ENCODE assay signal across 8 cellular contexts in genomic region chr19:39411832-39412099, GRCh38. TPM values are rescaled to one million over a fixed set of nuclear protein-coding genes. Genes with fewer than 3 reads are reported as not detected.
DNase-seq lines count a peak whose midpoint lies in the region; ATAC-seq and TF ChIP-seq lines count a peak whose summit lies in the region.

No MANE protein-coding gene starts in this region.

- CTCF ChIA-PET in CD8-positive, alpha-beta memory T cell (lab: Charles Lee), result interaction anchor here (0.7 to 2.3 kb wide), 15 partner anchors 12 to 289 kb away, joined by 3 to 207 read pairs (median 6); partner anchors contain the start of genes EID2B, GMFG, MED29 and PAF1
- CTCF ChIA-PET in activated CD8-positive, alpha-beta memory T cell treated with anti-CD3 and anti-CD28 coated beads, Interleukin-2, amount 10 ng/mL, durations not matched to agents 7 days and 5 days (lab: Charles Lee), result interaction anchor here (0.7 to 2.3 kb wide), 22 partner anchors 10 to 301 kb away, joined by 3 to 152 read pairs (median 6); partner anchors contain the start of genes EID2B, GMFG, MED29 and PAF1

- H3K36me3 ChIP-seq in CD8-positive, alpha-beta memory T cell (ENCODE audit: insufficient read depth, low read length), result peaks cover 14% of the 10 kb centered on the region
- H3K36me3 ChIP-seq in endodermal cell (ENCODE audit: control insufficient read depth, insufficient read depth, low read length), result peaks cover 20% of the 10 kb centered on the region

- peaks cover 0 to 20% (median 10%) of the 10 kb centered on the region in 5 donors for H3K9me3 Mint-ChIP-seq in CD8-positive, alpha-beta memory T cell
- H3K9me3 Mint-ChIP-seq in activated CD8-positive, alpha-beta memory T cell treated with anti-CD3 and anti-CD28 coated beads, Interleukin-2, amount 10 ng/mL, durations not matched to agents 7 days and 5 days (ENCODE audit: low read depth), result no peaks in the 10 kb centered on the region
- H3K9me3 Mint-ChIP-seq in endodermal cell, result no peaks in the 10 kb centered on the region

- WGBS in endodermal cell (ENCODE audit: insufficient coverage in 1 of 2, insufficient read length in 1 of 2), 2 experiments, result 5% methylated on average over 7 of the region's 7 CpGs; no CpG with 5 or more reads in 1 of the 2 experiments

- H3K4me1 Mint-ChIP-seq in CD8-positive, alpha-beta memory T cell, result peaks cover 39 to 50% (median 46%) of the 10 kb centered on the region in 3 donors
- peaks cover 41% of the 10 kb centered on the region for H3K4me1 Mint-ChIP-seq in activated CD8-positive, alpha-beta memory T cell treated with anti-CD3 and anti-CD28 coated beads, Interleukin-2, amount 10 ng/mL, durations not matched to agents 7 days and 5 days
- peaks cover 37% of the 10 kb centered on the region for H3K4me1 Mint-ChIP-seq in endodermal cell

- POLR2A ChIA-PET in CD8-positive, alpha-beta memory T cell (lab: Charles Lee), result interaction anchor here (0.6 to 2.3 kb wide), 9 partner anchors 8 to 121 kb away, joined by 3 to 48 read pairs (median 7); partner anchors contain the start of genes EID2B, GMFG, MED29 and PAF1

- H3K36me3 Mint-ChIP-seq in CD8-positive, alpha-beta memory T cell, result peaks cover 13 to 57% (median 15%) of the 10 kb centered on the region in 3 donors
- H3K36me3 Mint-ChIP-seq in activated CD8-positive, alpha-beta memory T cell treated with anti-CD3 and anti-CD28 coated beads, Interleukin-2, amount 10 ng/mL, durations not matched to agents 7 days and 5 days, result peaks cover 31% of the 10 kb centered on the region
- peaks cover 31% of the 10 kb centered on the region for H3K36me3 Mint-ChIP-seq in endodermal cell (ENCODE audit: low read depth)

- no peaks in the 10 kb centered on the region for H3K9me3 ChIP-seq in CD8-positive, alpha-beta memory T cell (ENCODE audit: low read length)
- H3K9me3 ChIP-seq in endodermal cell (ENCODE audit: control insufficient read depth, low read length), result no peaks in the 10 kb centered on the region

- peaks cover 28% of the 10 kb centered on the region for H3K4me1 ChIP-seq in CD8-positive, alpha-beta memory T cell (ENCODE audit: insufficient read depth, low read length)
- peaks cover 9% of the 10 kb centered on the region for H3K4me1 ChIP-seq in endodermal cell (ENCODE audit: control insufficient read depth, insufficient read depth, low read length)

- H3K27ac Mint-ChIP-seq in CD8-positive, alpha-beta memory T cell, result peak overlapping the region; percentile 96 to 100 (median 98)
- H3K27ac Mint-ChIP-seq in activated CD8-positive, alpha-beta memory T cell treated with anti-CD3 and anti-CD28 coated beads, Interleukin-2, amount 10 ng/mL, durations not matched to agents 7 days and 5 days, result peak overlapping the region; percentile 87
- peak overlapping the region; percentile 88 for H3K27ac Mint-ChIP-seq in endodermal cell

- peak overlapping the region; percentile 89 to 96 (median 92) for H3K4me3 Mint-ChIP-seq in CD8-positive, alpha-beta memory T cell
- peak overlapping the region; percentile 84 for H3K4me3 Mint-ChIP-seq in activated CD8-positive, alpha-beta memory T cell treated with anti-CD3 and anti-CD28 coated beads, Interleukin-2, amount 10 ng/mL, durations not matched to agents 7 days and 5 days
- peak overlapping the region; percentile 91 for H3K4me3 Mint-ChIP-seq in endodermal cell

- ATAC-seq in GM21423 (IDR thresholded peaks at IDR 0.05; ENCODE audit: unreplicated experiment), result peak; percentile 22
- ATAC-seq in activated CD8-positive, alpha-beta memory T cell treated with anti-CD3 and anti-CD28 coated beads, Interleukin-2, amount 10 ng/mL, durations not matched to agents 7 days and 5 days, result peak; percentile 34

- H3K27me3 ChIP-seq in CD8-positive, alpha-beta memory T cell (ENCODE audit: insufficient read depth, low read length, poor library complexity, severe bottlenecking), result no peaks in the 10 kb centered on the region
- H3K27me3 ChIP-seq in endodermal cell (ENCODE audit: control insufficient read depth, insufficient read depth, low read length, poor library complexity, severe bottlenecking), result no peaks in the 10 kb centered on the region

- peak overlapping the region; percentile 97 for H3K27ac ChIP-seq in CD8-positive, alpha-beta memory T cell (ENCODE audit: low read depth, low read length)
- no peak overlapping the region for H3K27ac ChIP-seq in endodermal cell (ENCODE audit: low read depth, low read length)

- peaks cover 0 to 37% of the 10 kb centered on the region in 2 donors for H3K27me3 Mint-ChIP-seq in CD8-positive, alpha-beta memory T cell
- no peaks in the 10 kb centered on the region for H3K27me3 Mint-ChIP-seq in activated CD8-positive, alpha-beta memory T cell treated with anti-CD3 and anti-CD28 coated beads, Interleukin-2, amount 10 ng/mL, durations not matched to agents 7 days and 5 days
- no peaks in the 10 kb centered on the region for H3K27me3 Mint-ChIP-seq in endodermal cell (ENCODE audit: insufficient read depth)

- TF ChIP-seq CTCF in endodermal cell (conservative IDR thresholded peaks at IDR 0.05), result peak; percentile 97

- peak overlapping the region; percentile 0 for H3K9ac ChIP-seq in endodermal cell (ENCODE audit: extremely low read depth, low read length, poor library complexity, severe bottlenecking)

- H3K4me3 ChIP-seq in CD8-positive, alpha-beta memory T cell (ENCODE audit: low read length), result peak overlapping the region; percentile 86
- peak overlapping the region; percentile 85 for H3K4me3 ChIP-seq in endodermal cell (ENCODE audit: low read length)

- DNase-seq in CD8-positive, alpha-beta memory T cell, result peak; percentile 85 to 94 (median 90)
- DNase-seq in HUDEP-2 (lab: John Stamatoyannopoulos, UW; ENCODE audit: unreplicated experiment in 76 of 76) (peak in 74 of 76 experiments; percentile 43 to 98 (median 90)), NOMO-1 (lab: John Stamatoyannopoulos, UW; ENCODE audit: unreplicated experiment in 2 of 2) (peak; percentile 85 to 92), endodermal cell (peak; percentile 93), middle frontal gyrus (ENCODE audit: extremely low spot score, low spot score) (peak; percentile 74)
- DNase-seq in activated CD8-positive, alpha-beta memory T cell treated with anti-CD3 and anti-CD28 coated beads, Interleukin-2, amount 10 ng/mL, durations not matched to agents 7 days and 5 days, result peak; percentile 95
- peak; percentile 78 to 82 for DNase-seq in stimulated activated CD8-positive, alpha-beta memory T cell treated with anti-CD3 and anti-CD28 coated beads, Interleukin-2, amount 100 ng/mL, for 1 hour (ENCODE audit: low read depth in 2 of 2)

RNA-seq across cellular contexts. Expression of gene PLEKHG2, which starts 0.7 kb away (rescaled TPM):
- total RNA-seq in CD8-positive, alpha-beta memory T cell, result 10 to 100 TPM; 35.2 to 36.4 TPM
- 4.0 TPM for polyA plus RNA-seq in CD8-positive, alpha-beta memory T cell
- 10 to 100 TPM; 57.9 to 73.9 TPM for total RNA-seq in activated CD8-positive, alpha-beta memory T cell treated with anti-CD3 and anti-CD28 coated beads, Interleukin-2, amount 10 ng/mL, durations not matched to agents 7 days and 5 days
- total RNA-seq in endodermal cell, result 100 to 1,000 TPM; 127 to 160 TPM
- 75.4 TPM for polyA plus RNA-seq in endodermal cell (2013, experiment 1 of 2)
- 69.8 TPM for polyA plus RNA-seq in endodermal cell (2013, experiment 2 of 2)

RNA-seq across cellular contexts. Expression of gene ZFP36, which starts 5.1 kb away (rescaled TPM):
- 10 to 100 TPM; 32.8 to 36.4 TPM for total RNA-seq in CD8-positive, alpha-beta memory T cell
- polyA plus RNA-seq in CD8-positive, alpha-beta memory T cell, result 355 TPM
- total RNA-seq in activated CD8-positive, alpha-beta memory T cell treated with anti-CD3 and anti-CD28 coated beads, Interleukin-2, amount 10 ng/mL, durations not matched to agents 7 days and 5 days, result 100 to 1,000 TPM in 1 of 2 experiments, 10 to 100 TPM in 1; 45.1 to 107 TPM
- 10 to 100 TPM; 16.1 to 23.4 TPM for total RNA-seq in endodermal cell
- 7.8 TPM for polyA plus RNA-seq in endodermal cell (2013, experiment 1 of 2)
- polyA plus RNA-seq in endodermal cell (2013, experiment 2 of 2), result 7.3 TPM

RNA-seq across cellular contexts. Expression of gene MED29, which starts 20.6 kb away (rescaled TPM):
- 10 to 100 TPM; 39.3 to 39.6 TPM for total RNA-seq in CD8-positive, alpha-beta memory T cell
- 56.8 TPM for polyA plus RNA-seq in CD8-positive, alpha-beta memory T cell
- 10 to 100 TPM; 31.0 to 31.2 TPM for total RNA-seq in activated CD8-positive, alpha-beta memory T cell treated with anti-CD3 and anti-CD28 coated beads, Interleukin-2, amount 10 ng/mL, durations not matched to agents 7 days and 5 days
- 10 to 100 TPM; 32.6 to 38.9 TPM for total RNA-seq in endodermal cell
- 26.7 TPM for polyA plus RNA-seq in endodermal cell (2013, experiment 1 of 2)
- 24.1 TPM for polyA plus RNA-seq in endodermal cell (2013, experiment 2 of 2)

RNA-seq across cellular contexts. Expression of gene PAF1, which starts 20.9 kb away (rescaled TPM):
- total RNA-seq in CD8-positive, alpha-beta memory T cell, result 10 to 100 TPM; 44.6 to 46.9 TPM
- 50.2 TPM for polyA plus RNA-seq in CD8-positive, alpha-beta memory T cell
- 10 to 100 TPM; 48.9 to 53.8 TPM for total RNA-seq in activated CD8-positive, alpha-beta memory T cell treated with anti-CD3 and anti-CD28 coated beads, Interleukin-2, amount 10 ng/mL, durations not matched to agents 7 days and 5 days
- total RNA-seq in endodermal cell, result 10 to 100 TPM; 28.4 to 28.8 TPM
- polyA plus RNA-seq in endodermal cell (2013, experiment 1 of 2), result 40.6 TPM
- 38.7 TPM for polyA plus RNA-seq in endodermal cell (2013, experiment 2 of 2)

RNA-seq across cellular contexts. Expression of gene RPS16, which starts 24.0 kb away (rescaled TPM):
- 1,000 to 10,000 TPM; 2,654 to 2,668 TPM for total RNA-seq in CD8-positive, alpha-beta memory T cell
- 1,795 TPM for polyA plus RNA-seq in CD8-positive, alpha-beta memory T cell
- 1,000 to 10,000 TPM; 1,815 to 2,117 TPM for total RNA-seq in activated CD8-positive, alpha-beta memory T cell treated with anti-CD3 and anti-CD28 coated beads, Interleukin-2, amount 10 ng/mL, durations not matched to agents 7 days and 5 days
- total RNA-seq in endodermal cell, result 1,000 to 10,000 TPM; 1,674 to 1,990 TPM
- polyA plus RNA-seq in endodermal cell (2013, experiment 1 of 2), result 2,268 TPM
- 2,119 TPM for polyA plus RNA-seq in endodermal cell (2013, experiment 2 of 2)
